18 cellular contexts compared by ENCODE assay signal in genomic region chr15:43086551-43086950, GRCh38. TPM values are rescaled to one million over a fixed set of nuclear protein-coding genes. Genes with fewer than 3 reads are reported as not detected.
DNase-seq lines count a peak whose midpoint lies in the region; ATAC-seq and TF ChIP-seq lines count a peak whose summit lies in the region.
"Had no signal": no experiment of that assay in that cellular context is flagged by ENCODE, and none has a peak within 500 bp of the region (broad histone marks: within the 10 kb centered on the region; RNA-seq: fewer than 3 reads in every experiment).

No MANE protein-coding gene starts in this region.

- no TSS peak for BruUV-seq in PC-9 (replicated peaks; lab: Mats Ljungman, UMichigan)

- H3K4me1 ChIP-seq in urinary bladder (ENCODE audit: insufficient read depth): no peaks in the 10 kb centered on the region
- H3K4me1 ChIP-seq in PC-9 (replicated peaks; ENCODE audit: insufficient read depth): no peaks in the 10 kb centered on the region

- intact Hi-C loops in PC-9 (cut with micrococcal nuclease; ENCODE audit: unreplicated experiment): no loop called here

- peaks cover 3% of the 10 kb centered on the region for H3K36me3 ChIP-seq in urinary bladder (ENCODE audit: insufficient read depth)
- H3K36me3 ChIP-seq in PC-9 (ENCODE audit: low read depth): no peaks in the 10 kb centered on the region

- no peaks in the 10 kb centered on the region for H3K27me3 ChIP-seq in PC-9 (ENCODE audit: insufficient read depth, low read depth)
- H3K27me3 ChIP-seq: neutrophil, transverse colon had no signal

- H3K27ac Mint-ChIP-seq in activated T-cell treated with anti-CD3 and anti-CD28 coated beads, Interleukin-2, amount 50 U/mL, for 72 hours: peak overlapping the region; percentile 78
- peak overlapping the region; percentile 15 to 41 for H3K27ac Mint-ChIP-seq in T-cell
- H3K27ac Mint-ChIP-seq: activated naive CD8-positive, alpha-beta T cell treated with anti-CD3 and anti-CD28 coated beads, Interleukin-2, amount 50 U/mL, for 24 hours; T-helper 2 cell treated with Interferon-gamma antibody and Interleukin-4, amounts not matched to agents 5 μg/mL and 100 μg/mL, for 36 hours had no signal

- no peaks in the 10 kb centered on the region for H3F3A ChIP-seq in PC-9 (ENCODE audit: insufficient read depth, low read depth)

- peaks cover 14% of the 10 kb centered on the region for H3K4me1 Mint-ChIP-seq in activated T-cell treated with anti-CD3 and anti-CD28 coated beads, Interleukin-2, amount 50 U/mL, for 72 hours (ENCODE audit: low read depth)
- H3K4me1 Mint-ChIP-seq in T-cell: peaks cover 29 to 36% (median 30%) of the 10 kb centered on the region in 3 donors

- CTCF ChIA-PET in T-cell (lab: Charles Lee) (no interaction called here), PC-9 (lab: Charles Lee) (no interaction called here)

- 32% methylated on average over 1 of the region's 1 CpG for WGBS in urinary bladder

- ATAC-seq in activated T-cell treated with anti-CD3 and anti-CD28 coated beads, Interleukin-2, amount 50 U/mL, for 72 hours (replicated peaks in 1 of 2): no peak
- ATAC-seq in T-cell (replicated peaks in 1 of 4) (no peak), GM21786 (IDR thresholded peaks at IDR 0.05; ENCODE audit: unreplicated experiment) (no peak)
- ATAC-seq: activated naive CD8-positive, alpha-beta T cell treated with anti-CD3 and anti-CD28 coated beads, Interleukin-2, amount 50 U/mL, for 24 hours had no signal

- POLR2A ChIA-PET in T-cell (lab: Charles Lee) (no interaction called here), PC-9 (lab: Charles Lee; ENCODE audit: unreplicated experiment) (no interaction called here)

- no peak overlapping the region for H3K4me3 Mint-ChIP-seq in activated T-cell treated with anti-CD3 and anti-CD28 coated beads, Interleukin-2, amount 50 U/mL, for 72 hours
- H3K4me3 Mint-ChIP-seq in T-cell: no peak overlapping the region
- H3K4me3 Mint-ChIP-seq: activated naive CD8-positive, alpha-beta T cell treated with anti-CD3 and anti-CD28 coated beads, Interleukin-2, amount 50 U/mL, for 24 hours; T-helper 2 cell treated with Interferon-gamma antibody and Interleukin-4, amounts not matched to agents 5 μg/mL and 100 μg/mL, for 36 hours had no signal

- no peaks in the 10 kb centered on the region for H3K9me3 ChIP-seq in PC-9 (ENCODE audit: insufficient read depth, low read depth)
- H3K9me3 ChIP-seq: neutrophil, transverse colon had no signal

- H2AFZ ChIP-seq in PC-9: no peak overlapping the region

- no peaks in the 10 kb centered on the region for H3K79me2 ChIP-seq in PC-9 (ENCODE audit: low read depth)

- H3K36me3 Mint-ChIP-seq in activated T-cell treated with anti-CD3 and anti-CD28 coated beads, Interleukin-2, amount 50 U/mL, for 72 hours (ENCODE audit: insufficient read depth in 2 of 2): peaks cover 3 to 13% of the 10 kb centered on the region in 2 donors
- H3K36me3 Mint-ChIP-seq in T-cell: peaks cover 38% of the 10 kb centered on the region

- no peaks in the 10 kb centered on the region for H4K20me1 ChIP-seq in PC-9 (ENCODE audit: insufficient read depth)

- H3K9me3 Mint-ChIP-seq in activated T-cell treated with anti-CD3 and anti-CD28 coated beads, Interleukin-2, amount 50 U/mL, for 72 hours: no peaks in the 10 kb centered on the region
- no peaks in the 10 kb centered on the region for H3K9me3 Mint-ChIP-seq in T-cell
- H3K9me3 Mint-ChIP-seq: activated naive CD8-positive, alpha-beta T cell treated with anti-CD3 and anti-CD28 coated beads, Interleukin-2, amount 50 U/mL, for 24 hours; T-helper 2 cell treated with Interferon-gamma antibody and Interleukin-4, amounts not matched to agents 5 μg/mL and 100 μg/mL, for 36 hours had no signal

- DNase-seq in activated T-cell treated with anti-CD3 and anti-CD28 coated beads, Interleukin-2, amount 50 U/mL, for 72 hours: no peak
- DNase-seq in activated T-cell treated with anti-CD3 and anti-CD28 coated beads for 4 hours (no peak), T-cell (no peak), fibroblast of gingiva (ENCODE audit: low read depth) (peak; percentile 25), H4 (ENCODE audit: low spot score) (no peak), PC-9 (no peak)
- DNase-seq: 8988T; activated CD4-positive, alpha-beta T cell treated with anti-CD3 and anti-CD28 coated beads for 48 hours; activated naive CD8-positive, alpha-beta T cell treated with anti-CD3 and anti-CD28 coated beads, Interleukin-2, amount 50 U/mL, for 24 hours; cerebellar nuclear complex; NCI-H146; NCI-H2227 treated with DMSO at 0.1 percent for 48 hours; SHP77; transverse colon had no signal

- TF ChIP-seq CTCF in PC-9 (conservative IDR thresholded peaks at IDR 0.05): no peak

- H3K4me2 ChIP-seq in PC-9: no peak overlapping the region

- H3K27me3 Mint-ChIP-seq in activated T-cell treated with anti-CD3 and anti-CD28 coated beads, Interleukin-2, amount 50 U/mL, for 72 hours (ENCODE audit: low read depth): no peaks in the 10 kb centered on the region
- H3K27me3 Mint-ChIP-seq in T-cell: no peaks in the 10 kb centered on the region
- H3K27me3 Mint-ChIP-seq: activated naive CD8-positive, alpha-beta T cell treated with anti-CD3 and anti-CD28 coated beads, Interleukin-2, amount 50 U/mL, for 24 hours had no signal

- no peak overlapping the region for H3K4me3 ChIP-seq in urinary bladder (ENCODE audit: low read depth, low read length)
- no peak overlapping the region for H3K4me3 ChIP-seq in PC-9
- H3K4me3 ChIP-seq: transverse colon had no signal

- H3K27ac ChIP-seq in urinary bladder (ENCODE audit: low read depth) (peak overlapping the region; percentile 64), PC-9 (no peak overlapping the region)
- H3K27ac ChIP-seq: neutrophil had no signal

- H3K9me2 ChIP-seq in PC-9 (ENCODE audit: insufficient read depth): no peaks in the 10 kb centered on the region

RNA-seq across cellular contexts. Expression of gene UBR1, which starts 19.3 kb away (rescaled TPM):
- 10 to 100 TPM; 33.1 to 37.5 TPM for total RNA-seq in activated T-cell treated with anti-CD3 and anti-CD28 coated beads, Interleukin-2, amount 50 U/mL, for 72 hours
- 10 to 100 TPM; 35.0 to 55.6 (median 41.0) TPM for total RNA-seq in T-cell
- total RNA-seq in urinary bladder: 80.7 TPM
- 13.3 TPM for polyA plus RNA-seq in urinary bladder
- 14.2 and 14.5 TPM in 2 replicates for total RNA-seq in H4 (2014; rRNA removed; shearing (Covaris generic))
- total RNA-seq in PC-9 (2021): 17.1 and 18.2 TPM in 2 replicates

RNA-seq across cellular contexts. Expression of gene TMEM62, which starts 46.8 kb away (rescaled TPM):
- total RNA-seq in activated T-cell treated with anti-CD3 and anti-CD28 coated beads, Interleukin-2, amount 50 U/mL, for 72 hours: 10 to 100 TPM; 17.1 to 19.2 TPM
- 10 to 100 TPM; 14.8 to 20.2 (median 16.4) TPM for total RNA-seq in T-cell
- total RNA-seq in urinary bladder: 22.6 TPM
- polyA plus RNA-seq in urinary bladder: 12.7 TPM
- 17.7 and 18.0 TPM in 2 replicates for total RNA-seq in H4 (2014; rRNA removed; shearing (Covaris generic))
- total RNA-seq in PC-9 (2021): 12.5 and 17.5 TPM in 2 replicates
